ENCODE assay signal across 20 cellular contexts in genomic region chr3:27307566-27307965, GRCh38.
"Had no signal": no experiment of that assay in that cellular context is flagged by ENCODE, and none has a peak within 500 bp of the region (broad histone marks: within the 10 kb centered on the region; RNA-seq: fewer than 3 reads in every experiment).

No MANE protein-coding gene starts in this region.

- H3K27me3 ChIP-seq: MG63 had no signal

- ATAC-seq: activated CD8-positive, alpha-beta T cell treated with anti-CD3 and anti-CD28 coated beads, Interleukin-2, amount 10 ng/mL, durations not matched to agents 7 days and 5 days; WTC11 had no signal

- DNase-seq: activated CD4-positive, alpha-beta T cell treated with anti-CD3 and anti-CD28 coated beads for 48 hours; activated CD4-positive, alpha-beta T cell treated with anti-CD3 and anti-CD28 coated beads, Interleukin-2, amount 50 U/mL, for 4 hours; activated CD4-positive, CD25-positive, alpha-beta regulatory T cell treated with anti-CD3 and anti-CD28 coated beads, Interleukin-2, amount 50 U/mL, for 72 hours; activated CD8-positive, alpha-beta memory T cell treated with anti-CD3 and anti-CD28 coated beads, Interleukin-2, amount 50 U/mL, for 48 hours; activated CD8-positive, alpha-beta T cell treated with anti-CD3 and anti-CD28 coated beads, Interleukin-2, amount 10 ng/mL, durations not matched to agents 7 days and 5 days; activated naive CD4-positive, alpha-beta T cell treated with anti-CD3 and anti-CD28 coated beads, Interleukin-2, amount 50 U/mL, for 16 hours; activated naive CD8-positive, alpha-beta T cell treated with anti-CD3 and anti-CD28 coated beads, Interleukin-2, amount 10 ng/mL, durations not matched to agents 7 days and 5 days; activated T-cell treated with anti-CD3 and anti-CD28 coated beads, Interleukin-2, amount 50 U/mL, for 1 hour; aorta; MG63; MV-4-11; NCI-H1092 treated with DMSO at 0.1 percent for 48 hours; NCI-H1417 treated with DMSO at 0.1 percent for 48 hours; NCI-H1694; NCI-H2029 treated with DMSO at 0.1 percent for 48 hours; NCI-H510A treated with DMSO at 0.1 percent for 48 hours; NCI-H69; SHP77 treated with DMSO at 0.1 percent for 48 hours; T-helper 9 cell had no signal

- H3K4me3 ChIP-seq: MG63 had no signal
